10 cellular contexts compared by ENCODE assay signal in the genomic region with DNA sequence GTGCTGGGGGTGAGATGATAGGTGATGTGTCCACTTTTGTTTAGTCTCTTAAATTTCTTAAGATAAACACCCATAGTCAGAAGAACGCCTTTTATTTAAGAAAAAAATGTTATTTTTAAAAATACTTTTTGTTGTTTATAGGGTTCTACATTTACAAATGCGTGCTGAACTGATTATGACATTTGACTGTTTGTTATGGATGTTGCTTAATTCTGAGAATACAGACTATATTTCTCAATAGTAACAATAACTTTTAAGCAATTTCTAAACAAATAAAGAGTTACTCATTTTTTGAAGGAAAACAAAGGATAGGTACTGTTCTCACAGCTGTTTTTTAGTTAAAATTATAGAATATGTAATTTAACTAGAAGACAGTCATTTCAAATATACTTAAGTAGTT.
"Had no signal": no experiment of that assay in that cellular context is flagged by ENCODE, and none has a peak within 500 bp of the region (broad histone marks: within the 10 kb centered on the region; RNA-seq: fewer than 3 reads in every experiment).

No MANE protein-coding gene starts in this region.

- ATAC-seq: GM23338, HepG2, K562 had no signal

- DNase-seq: H9, HCEC 1CT, IMR-90, KG1 had no signal

- H3K27ac ChIP-seq: HL-60 had no signal

- H2AFZ ChIP-seq: GM23338 had no signal

- FAIRE-seq: H1, H54, HepG2, K562 had no signal

- H3K4me3 ChIP-seq: GM23338, K562 had no signal

- H3K4me2 ChIP-seq: GM23338 had no signal
